Comparison of ENCODE assay signal across 8 cellular contexts in genomic region chr2:218733615-218734021, GRCh38. TPM values are rescaled to one million over a fixed set of nuclear protein-coding genes. Genes with fewer than 3 reads are reported as not detected.
DNase-seq lines count a peak whose midpoint lies in the region; ATAC-seq and TF ChIP-seq lines count a peak whose summit lies in the region.

No MANE protein-coding gene starts in this region.

- intact Hi-C loops in adrenal gland (cut with DNase I): no loop called here

- no peaks in the 10 kb centered on the region for H3K9me3 ChIP-seq in adrenal gland (replicated peaks in 1 of 3)

- DNase-seq in ELR (ENCODE audit: low read depth) (peak; percentile 82), adrenal gland (peak in 6 of 7 donors; percentile 30 to 74 (median 64)), GOT3 (lab: John Stamatoyannopoulos, UW) (no peak), NCI-H2029 treated with DMSO at 0.1 percent for 48 hours (lab: John Stamatoyannopoulos, UW) (no peak), iPS-NIHi11 (ENCODE audit: low spot score) (no peak)

- no peak for TF ChIP-seq POLR2A in adrenal gland (IDR thresholded peaks at IDR 0.05)

- ATAC-seq in HG03457 (IDR thresholded peaks at IDR 0.05; ENCODE audit: unreplicated experiment): peak; percentile 71
- no peak for ATAC-seq in HG03196 (IDR thresholded peaks at IDR 0.05; ENCODE audit: unreplicated experiment)

- TF ChIP-seq CTCF in adrenal gland (IDR thresholded peaks at IDR 0.05): no peak

- peaks cover 0 to 14% of the 10 kb centered on the region in 2 donors for H3K36me3 ChIP-seq in adrenal gland (replicated peaks in 1 of 2)

- peaks cover 17 to 38% of the 10 kb centered on the region in 2 donors for H3K4me1 ChIP-seq in adrenal gland (replicated peaks in 1 of 2)

- H3K4me3 ChIP-seq in adrenal gland: no peak overlapping the region

- no peaks in the 10 kb centered on the region for H3K27me3 ChIP-seq in adrenal gland
- no peaks in the 10 kb centered on the region for H3K27me3 ChIP-seq in layer of hippocampus (ENCODE audit: control insufficient read depth, insufficient read depth, low read length)

- H3K27ac ChIP-seq in adrenal gland (peak overlapping the region in 2 of 5 donors; percentile 94 to 95), layer of hippocampus (ENCODE audit: low read depth, low read length) (peak overlapping the region; percentile 19)

RNA-seq across cellular contexts. Expression of gene TTLL4, which starts 23.0 kb away (rescaled TPM):
- 10 to 100 TPM; 10.6 to 51.4 (median 23.5) TPM for total RNA-seq in adrenal gland
- 10 to 100 TPM; 22.5 to 65.4 (median 36.8) TPM for polyA plus RNA-seq in adrenal gland

RNA-seq across cellular contexts. Expression of gene CYP27A1, which starts 48.3 kb away (rescaled TPM):
- 100 to 1,000 TPM in 4 of 8 donors, 10 to 100 TPM in 4; 47.3 to 124 (median 99.5) TPM for total RNA-seq in adrenal gland
- polyA plus RNA-seq in adrenal gland: 10 to 100 TPM; 29.1 to 75.5 (median 45.8) TPM

Comparison
In these comparisons a context has a peak if more than half of its experiments do, and no peak if none do; other contexts are left out.
1. DNase-seq: peak in ELR (single experiment) and adrenal gland (6 of 7); none in GOT3 (single experiment), NCI-H2029 treated with DMSO at 0.1 percent for 48 hours (single experiment) and iPS-NIHi11 (single experiment).